ENCODE assay signal across 1 cellular context in the genomic region with DNA sequence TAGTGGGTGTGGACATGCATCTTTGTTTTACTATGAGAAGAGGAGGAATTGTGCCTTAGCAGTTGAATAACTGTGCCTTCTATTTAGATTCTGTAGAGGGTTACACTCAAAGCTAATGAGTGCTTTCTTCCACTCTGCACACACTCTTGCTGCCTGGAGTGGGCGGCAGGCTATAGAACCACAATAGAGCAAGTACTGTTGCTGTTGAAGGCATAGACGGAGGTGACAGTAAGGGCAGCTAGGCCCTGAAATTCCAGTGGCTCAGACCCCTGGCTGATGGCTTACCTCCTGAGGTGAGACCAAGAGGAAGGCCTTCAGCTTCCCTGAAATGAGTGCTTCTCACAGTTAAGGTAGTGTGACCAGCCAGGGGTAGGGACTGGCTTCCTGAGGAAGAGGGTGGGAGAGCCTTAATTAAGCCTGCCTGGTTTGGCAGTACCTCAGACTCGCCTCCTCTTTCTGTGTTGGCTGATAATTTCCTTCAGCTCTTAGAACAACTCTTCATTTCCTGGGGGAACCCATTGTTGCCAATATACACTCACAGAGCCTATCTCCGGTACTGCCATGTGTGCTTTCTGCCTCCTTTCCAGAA.
TF ChIP-seq lines count a peak whose summit lies in the region.

No MANE protein-coding gene starts in this region.

TF ChIP-seq in IMR-90, 13 proteins besides CTCF, POLR2A, EP300 and RAD21 (continued from another document):
- TF ChIP-seq, protein P1, sequence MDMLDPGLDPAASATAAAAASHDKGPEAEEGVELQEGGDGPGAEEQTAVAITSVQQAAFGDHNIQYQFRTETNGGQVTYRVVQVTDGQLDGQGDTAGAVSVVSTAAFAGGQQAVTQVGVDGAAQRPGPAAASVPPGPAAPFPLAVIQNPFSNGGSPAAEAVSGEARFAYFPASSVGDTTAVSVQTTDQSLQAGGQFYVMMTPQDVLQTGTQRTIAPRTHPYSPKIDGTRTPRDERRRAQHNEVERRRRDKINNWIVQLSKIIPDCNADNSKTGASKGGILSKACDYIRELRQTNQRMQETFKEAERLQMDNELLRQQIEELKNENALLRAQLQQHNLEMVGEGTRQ (IDR thresholded peaks at IDR 0.05; ENCODE audit: low read depth, low read length) = no peak
- TF ChIP-seq RCOR1 (IDR thresholded peaks at IDR 0.05; ENCODE audit: insufficient replicate concordance, low read length) (no peak), RFX5 (IDR thresholded peaks at IDR 0.05; ENCODE audit: low read depth, low read length) (no peak), CHD1 (IDR thresholded peaks at IDR 0.05; ENCODE audit: low read depth, low read length) (no peak), MAFK (IDR thresholded peaks at IDR 0.05; ENCODE audit: low read depth, low read length) (no peak)
